In genomic region chr4:71266090-71266794, GRCh38 we compare ENCODE assay signal across 13 cellular contexts.
DNase-seq lines count a peak whose midpoint lies in the region; ATAC-seq and TF ChIP-seq lines count a peak whose summit lies in the region.
"Had no signal": no experiment of that assay in that cellular context is flagged by ENCODE, and none has a peak within 500 bp of the region (broad histone marks: within the 10 kb centered on the region; RNA-seq: fewer than 3 reads in every experiment).

No MANE protein-coding gene starts in this region.

- H3K36me3 Mint-ChIP-seq in activated CD4-positive, alpha-beta memory T cell treated with anti-CD3 and anti-CD28 coated beads, Interleukin-2, amount 10 ng/mL, durations not matched to agents 7 days and 5 days (ENCODE audit: low read depth), result no peaks in the 10 kb centered on the region

- peak overlapping the region; percentile 3 for H3K9ac ChIP-seq in smooth muscle cell (ENCODE audit: low read depth)

- H3K4me3 ChIP-seq in smooth muscle cell (no peak overlapping the region), A673 (ENCODE audit: low read depth, low read length, poor library complexity, severe bottlenecking) (no peak overlapping the region)
- H3K4me3 ChIP-seq: tibial artery had no signal

- DNase-seq in fibroblast of gingiva (ENCODE audit: low read depth) (peak; percentile 28), smooth muscle cell (lab: John Stamatoyannopoulos, UW; ENCODE audit: unreplicated experiment) (no peak), A673 (ENCODE audit: low spot score) (no peak)
- DNase-seq in activated CD4-positive, alpha-beta memory T cell treated with anti-CD3 and anti-CD28 coated beads, Interleukin-2, amount 10 ng/mL, durations not matched to agents 7 days and 5 days, result no peak
- no peak for DNase-seq in central memory CD4-positive, alpha-beta T cell
- DNase-seq in stimulated activated CD4-positive, alpha-beta T cell treated with anti-CD3 and anti-CD28 coated beads, Interleukin-2, amount 100 ng/mL, for 24 hours, result no peak
- DNase-seq: SHP77; stimulated activated CD4-positive, alpha-beta T cell treated with anti-CD3 and anti-CD28 coated beads, Interleukin-1b, Interleukin-23, amount 100 ng/mL, for 48 hours; tibial artery had no signal

- no peaks in the 10 kb centered on the region for H3K9me3 ChIP-seq in smooth muscle cell (replicated peaks; ENCODE audit: low read depth)
- H3K9me3 ChIP-seq in A673 (ENCODE audit: low read depth, low read length, poor library complexity, severe bottlenecking), result no peaks in the 10 kb centered on the region
- H3K9me3 ChIP-seq: ascending aorta, tibial artery had no signal

- H3K36me3 ChIP-seq in smooth muscle cell (ENCODE audit: low read depth) (no peaks in the 10 kb centered on the region), A673 (ENCODE audit: insufficient read depth, low read length, poor library complexity, severe bottlenecking) (no peaks in the 10 kb centered on the region)
- H3K36me3 ChIP-seq: ascending aorta, tibial artery had no signal

- intact Hi-C loops in A673 (cut with micrococcal nuclease; ENCODE audit: unreplicated experiment), result no loop called here

- H3F3A ChIP-seq in smooth muscle cell (ENCODE audit: low read depth), result no peaks in the 10 kb centered on the region

- WGBS in smooth muscle cell (ENCODE audit: low lambda C conversion rate), result 32% methylated on average over 5 of the region's 5 CpGs

- H3K4me1 Mint-ChIP-seq in activated CD4-positive, alpha-beta memory T cell treated with anti-CD3 and anti-CD28 coated beads, Interleukin-2, amount 10 ng/mL, durations not matched to agents 7 days and 5 days, result peaks cover 10% of the 10 kb centered on the region

- POLR2A ChIA-PET in activated CD4-positive, alpha-beta memory T cell treated with anti-CD3 and anti-CD28 coated beads, Interleukin-2, amount 10 ng/mL, durations not matched to agents 7 days and 5 days (lab: Charles Lee), result no interaction called here
- POLR2A ChIA-PET in A673 (lab: Charles Lee; ENCODE audit: low non-redundant PET), result no interaction called here

- CTCF ChIA-PET in activated CD4-positive, alpha-beta memory T cell treated with anti-CD3 and anti-CD28 coated beads, Interleukin-2, amount 10 ng/mL, durations not matched to agents 7 days and 5 days (lab: Charles Lee), result no interaction called here
- CTCF ChIA-PET in A673 (lab: Charles Lee), result no interaction called here

- no peak for TF ChIP-seq CTCF in smooth muscle cell (IDR thresholded peaks at IDR 0.05; ENCODE audit: borderline replicate concordance, insufficient read depth, poor library complexity, severe bottlenecking)
- no peak for TF ChIP-seq CTCF in A673 (conservative IDR thresholded peaks at IDR 0.05; ENCODE audit: low read depth, low read length)

- no peak overlapping the region for H2AFZ ChIP-seq in smooth muscle cell (ENCODE audit: low read depth)

- H4K20me1 ChIP-seq in smooth muscle cell (ENCODE audit: low read depth), result no peaks in the 10 kb centered on the region

- peak overlapping the region; percentile 50 for H3K4me2 ChIP-seq in smooth muscle cell

- H3K9me3 Mint-ChIP-seq in activated CD4-positive, alpha-beta memory T cell treated with anti-CD3 and anti-CD28 coated beads, Interleukin-2, amount 10 ng/mL, durations not matched to agents 7 days and 5 days, result no peaks in the 10 kb centered on the region

- H3K4me3 Mint-ChIP-seq in activated CD4-positive, alpha-beta memory T cell treated with anti-CD3 and anti-CD28 coated beads, Interleukin-2, amount 10 ng/mL, durations not matched to agents 7 days and 5 days, result no peak overlapping the region

- H3K27me3 ChIP-seq in smooth muscle cell (ENCODE audit: low read depth), result no peaks in the 10 kb centered on the region
- no peaks in the 10 kb centered on the region for H3K27me3 ChIP-seq in A673 (replicated peaks; ENCODE audit: insufficient read depth, low read depth, low read length, poor library complexity)
- H3K27me3 ChIP-seq: ascending aorta, tibial artery had no signal

- H3K27ac Mint-ChIP-seq in activated CD4-positive, alpha-beta memory T cell treated with anti-CD3 and anti-CD28 coated beads, Interleukin-2, amount 10 ng/mL, durations not matched to agents 7 days and 5 days, result no peak overlapping the region

- ATAC-seq in GM18519 (IDR thresholded peaks at IDR 0.05; ENCODE audit: low FRiP score, unreplicated experiment) (peak; percentile 30), HG02973 (IDR thresholded peaks at IDR 0.05; ENCODE audit: unreplicated experiment) (peak; percentile 38)
- ATAC-seq: HepG2 had no signal

- peaks cover 6% of the 10 kb centered on the region for H3K27me3 Mint-ChIP-seq in activated CD4-positive, alpha-beta memory T cell treated with anti-CD3 and anti-CD28 coated beads, Interleukin-2, amount 10 ng/mL, durations not matched to agents 7 days and 5 days

- BruUV-seq in A673 (replicated peaks; lab: Mats Ljungman, UMichigan), result no TSS peak

- H3K4me1 ChIP-seq in smooth muscle cell (ENCODE audit: low read depth), result no peaks in the 10 kb centered on the region
- peaks cover 6% of the 10 kb centered on the region for H3K4me1 ChIP-seq in A673 (ENCODE audit: insufficient read depth, low read length, poor library complexity, severe bottlenecking)

- H3K27ac ChIP-seq in smooth muscle cell (ENCODE audit: low read depth), result peak overlapping the region; percentile 65
- H3K27ac ChIP-seq in A673 (ENCODE audit: low read depth, low read length, poor library complexity, severe bottlenecking), result no peak overlapping the region
- H3K27ac ChIP-seq: ascending aorta had no signal

- H3K79me2 ChIP-seq in smooth muscle cell (ENCODE audit: low read depth), result no peaks in the 10 kb centered on the region
